In genomic region chr11:117625237-117625636, GRCh38 we compare ENCODE assay signal across 25 cellular contexts.
DNase-seq lines count a peak whose midpoint lies in the region; ATAC-seq and TF ChIP-seq lines count a peak whose summit lies in the region.
"Had no signal": no experiment of that assay in that cellular context is flagged by ENCODE, and none has a peak within 500 bp of the region (broad histone marks: within the 10 kb centered on the region; RNA-seq: fewer than 3 reads in every experiment).

No MANE protein-coding gene starts in this region.

- H3K4me3 ChIP-seq in HEK293 (ENCODE audit: low read depth, low read length) (no peak overlapping the region), esophagus squamous epithelium (no peak overlapping the region)
- H3K4me3 ChIP-seq: gastrocnemius medialis, GM23338, SK-N-MC, upper lobe of left lung had no signal

- POLR2A ChIA-PET in HEK293 (lab: Yijun Ruan, JAX) = no interaction called here

- H3K9me3 ChIP-seq in HEK293 (ENCODE audit: control insufficient read depth, insufficient read depth, low read depth, low read length) (no peaks in the 10 kb centered on the region), esophagus squamous epithelium (peaks cover 0 to 15% (median 0%) of the 10 kb centered on the region in 3 donors)
- H3K9me3 ChIP-seq: gastrocnemius medialis had no signal

- peak; percentile 59 for DNase-seq in NCI-H82 (lab: John Stamatoyannopoulos, UW)
- no peak for DNase-seq in left ventricle myocardium superior
- DNase-seq in stimulated activated CD4-positive, alpha-beta T cell treated with anti-CD3 and anti-CD28 coated beads, Interleukin-4, amount 100 ng/mL, for 24 hours = no peak
- DNase-seq in esophagus squamous epithelium (lab: John Stamatoyannopoulos, UW) = no peak
- DNase-seq in iPS-NIHi7 (ENCODE audit: extremely low spot score) = no peak
- DNase-seq: activated CD4-positive, alpha-beta T cell treated with anti-CD3 and anti-CD28 coated beads for 1 hour; activated CD8-positive, alpha-beta T cell treated with anti-CD3 and anti-CD28 coated beads for 36 hours; activated naive CD4-positive, alpha-beta T cell treated with anti-CD3 and anti-CD28 coated beads, Interleukin-2, amount 50 U/mL, for 16 hours; CD4-positive, CD25-positive, alpha-beta regulatory T cell; gastrocnemius medialis; midbrain; MV-4-11; naive thymus-derived CD8-positive, alpha-beta T cell; NCI-H187; NCI-H345; NCI-H774; retina; RPMI8226; stimulated activated CD4-positive, alpha-beta T cell treated with anti-CD3 and anti-CD28 coated beads, Interleukin-2, amount 100 ng/mL, for 48 hours; upper lobe of left lung had no signal

- TF ChIP-seq POLR2A in esophagus squamous epithelium (IDR thresholded peaks at IDR 0.05) = no peak

- intact Hi-C loops in left ventricle myocardium superior (cut with micrococcal nuclease) (no loop called here), esophagus squamous epithelium (cut with DNase I) (loop anchor here (10.0 kb wide), 1 partner anchor 200 kb away; no protein-coding TSS in a partner anchor)

- H3K4me1 ChIP-seq in HEK293 (ENCODE audit: control insufficient read depth, insufficient read depth, low read length) = no peaks in the 10 kb centered on the region
- H3K4me1 ChIP-seq in esophagus squamous epithelium = no peaks in the 10 kb centered on the region
- H3K4me1 ChIP-seq: gastrocnemius medialis, upper lobe of left lung had no signal

- H3K27me3 ChIP-seq in esophagus squamous epithelium = peaks cover 0 to 17% (median 0%) of the 10 kb centered on the region in 4 donors
- H3K27me3 ChIP-seq: gastrocnemius medialis, upper lobe of left lung had no signal

- H3K27ac ChIP-seq in HEK293 (ENCODE audit: extremely low read depth, low read depth, low read length) = no peak overlapping the region
- H3K27ac ChIP-seq in temporal lobe (ENCODE audit: low read depth, low read length) = peak overlapping the region; percentile 67
- no peak overlapping the region for H3K27ac ChIP-seq in esophagus squamous epithelium
- H3K27ac ChIP-seq: gastrocnemius medialis, SK-N-MC, upper lobe of left lung had no signal

- TF ChIP-seq CTCF in HEK293 (tag by site-specific recombination; IDR thresholded peaks at IDR 0.05) (no peak), esophagus squamous epithelium (IDR thresholded peaks at IDR 0.05) (no peak)

- ATAC-seq in left ventricle myocardium superior = peak; percentile 88
- ATAC-seq: activated CD8-positive, alpha-beta T cell treated with anti-CD3 and anti-CD28 coated beads for 36 hours; activated T-helper 17 cell treated with anti-CD3 and anti-CD28 coated beads, Interleukin-2, amount 50 U/mL, for 72 hours; gastrocnemius medialis; GM23338; naive thymus-derived CD8-positive, alpha-beta T cell had no signal

- H3K36me3 ChIP-seq in HEK293 (ENCODE audit: control insufficient read depth in 2 of 2, insufficient read depth in 1 of 2, low read length in 2 of 2) (no peaks in the 10 kb centered on the region), esophagus squamous epithelium (no peaks in the 10 kb centered on the region)
- H3K36me3 ChIP-seq: gastrocnemius medialis, upper lobe of left lung had no signal

- WGBS in esophagus squamous epithelium, 2 donors = 51 to 66% methylated on average over 2 to 3 of the region's 4 CpGs

- CTCF ChIA-PET in HEK293 (lab: Yijun Ruan, JAX) = interaction anchor here (1.4 kb wide), 1 partner anchor 199 kb away, joined by 4 read pairs; no protein-coding TSS in a partner anchor

TF ChIP-seq in HEK293, 187 proteins besides CTCF, POLR2A, EP300 and RAD21:
- no peak for TF ChIP-seq ZNF596 (tag by site-specific recombination; IDR thresholded peaks at IDR 0.05)
- no peak for TF ChIP-seq ZNF202 (tag by site-specific recombination; IDR thresholded peaks at IDR 0.05; ENCODE audit: borderline replicate concordance)
- TF ChIP-seq ZNF37A (tag by site-specific recombination; IDR thresholded peaks at IDR 0.05) = no peak
- TF ChIP-seq GLIS1 (tag by site-specific recombination; IDR thresholded peaks at IDR 0.05) = 0 out of 2 replicates have a peak, but pooled peaks have one; percentile 5
- no peak for TF ChIP-seq ZNF433 (tag by site-specific recombination; IDR thresholded peaks at IDR 0.05; ENCODE audit: low read depth)
- no peak for TF ChIP-seq ZNF248 (tag by site-specific recombination; IDR thresholded peaks at IDR 0.05)
- no peak for TF ChIP-seq GLI4 (tag by site-specific recombination; IDR thresholded peaks at IDR 0.05)
- TF ChIP-seq ZBTB7A (tag by site-specific recombination; IDR thresholded peaks at IDR 0.05; ENCODE audit: low read depth) = no peak
